13 cellular contexts compared by ENCODE assay signal in the genomic region with DNA sequence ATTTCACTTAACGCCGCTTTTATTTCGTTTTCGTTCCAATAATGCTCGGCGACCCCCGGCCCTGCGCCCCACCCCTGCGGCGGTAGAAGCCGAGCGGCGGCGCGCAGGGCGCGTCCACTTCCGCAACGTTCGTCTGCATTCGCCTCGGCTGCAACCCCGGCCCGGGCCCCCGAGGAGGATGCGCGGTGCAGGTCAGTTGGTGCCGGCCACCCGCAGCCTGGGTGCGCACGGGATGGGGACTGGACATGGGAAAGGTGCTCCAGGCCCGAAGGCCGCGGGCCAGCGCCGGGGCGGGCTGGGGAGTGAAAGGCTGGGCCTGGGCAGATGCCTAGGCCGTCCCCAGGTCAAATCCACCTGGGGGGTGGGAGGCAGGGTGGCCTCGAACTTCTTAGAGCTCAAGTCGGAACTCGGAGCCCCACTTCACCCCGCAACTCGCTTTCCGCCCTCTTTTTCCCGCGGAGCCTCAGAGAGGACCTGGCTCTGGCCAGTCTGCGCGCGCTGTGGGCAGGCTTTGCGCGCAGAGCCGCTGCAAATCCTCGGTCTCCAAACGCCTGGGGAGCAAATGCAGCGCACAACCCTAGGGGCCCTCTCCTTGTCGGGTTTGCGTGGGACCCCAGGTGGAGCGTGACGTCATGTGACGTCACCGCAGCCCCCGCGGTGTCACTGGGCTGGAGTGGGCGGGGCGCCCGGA. TPM values are rescaled to one million over a fixed set of nuclear protein-coding genes. Genes with fewer than 3 reads are reported as not detected.
DNase-seq lines count a peak whose midpoint lies in the region; ATAC-seq and TF ChIP-seq lines count a peak whose summit lies in the region.
"Had no signal": no experiment of that assay in that cellular context is flagged by ENCODE, and none has a peak within 500 bp of the region (broad histone marks: within the 10 kb centered on the region; RNA-seq: fewer than 3 reads in every experiment).

No MANE protein-coding gene starts in this region.

- H3K4me1 ChIP-seq in NT2/D1 (ENCODE audit: insufficient read depth, insufficient read length) (peaks cover 15% of the 10 kb centered on the region), iPS DF 6.9 (ENCODE audit: control insufficient read depth, insufficient read depth, low read length) (peaks cover 10% of the 10 kb centered on the region), gastrocnemius medialis (peaks cover 44 to 45% of the 10 kb centered on the region in 2 donors)

- H3K4me1 Mint-ChIP-seq in activated T-helper 1 cell treated with anti-CD3 and anti-CD28 coated beads, Interleukin-12 subunit alpha, Interleukin-12 subunit beta, Interleukin-2, Interleukin-4 antibody, amounts not matched to agents 30 ng/mL and 10 ng/mL and 1 ng/mL, durations not matched to agents 14 hours and 24 hours and 36 hours (ENCODE audit: low read depth) = peaks cover 12% of the 10 kb centered on the region

- TF ChIP-seq POLR2A in gastrocnemius medialis (IDR thresholded peaks at IDR 0.05) = no peak

- WGBS in iPS DF 6.9 (ENCODE audit: insufficient coverage, insufficient read length) = no CpG with 5 or more reads among the region's 66 CpGs

- no peaks in the 10 kb centered on the region for H3K9me3 Mint-ChIP-seq in activated T-helper 1 cell treated with anti-CD3 and anti-CD28 coated beads, Interleukin-12 subunit alpha, Interleukin-12 subunit beta, Interleukin-2, Interleukin-4 antibody, amounts not matched to agents 30 ng/mL and 10 ng/mL and 1 ng/mL, durations not matched to agents 14 hours and 24 hours and 36 hours

- peaks cover 56% of the 10 kb centered on the region for H3K27me3 Mint-ChIP-seq in activated T-helper 1 cell treated with anti-CD3 and anti-CD28 coated beads, Interleukin-12 subunit alpha, Interleukin-12 subunit beta, Interleukin-2, Interleukin-4 antibody, amounts not matched to agents 30 ng/mL and 10 ng/mL and 1 ng/mL, durations not matched to agents 14 hours and 24 hours and 36 hours (ENCODE audit: insufficient read depth)

- H3K4me3 ChIP-seq in NT2/D1 (ENCODE audit: insufficient read length, low read depth) (peak overlapping the region; percentile 8), iPS DF 6.9 (ENCODE audit: low read length) (peak overlapping the region; percentile 10; the same call in 1 of the 2 replicates), gastrocnemius medialis (peak overlapping the region; percentile 25 to 53 (median 32))

- in situ Hi-C loops in gastrocnemius medialis (cut with MboI; ENCODE audit: low sequenced_read_pairs in 4 of 4) = no loop called here

- H3K27ac ChIP-seq in iPS DF 6.9 (ENCODE audit: low read length) (no peak overlapping the region), gastrocnemius medialis (no peak overlapping the region)
- H3K27ac ChIP-seq: tibial nerve had no signal

- DNase-seq in NCI-H345 (lab: John Stamatoyannopoulos, UW) (peak; percentile 14), NCI-H345 treated with DMSO at 0.1 percent for 48 hours (lab: John Stamatoyannopoulos, UW; ENCODE audit: unreplicated experiment) (no peak), NT2/D1 (ENCODE audit: low read depth, low spot score) (no peak), iPS DF 6.9 (ENCODE audit: low read depth, low spot score) (no peak), gastrocnemius medialis (no peak), activated gamma-delta T cell (lab: John Stamatoyannopoulos, UW) (no peak)
- no peak for DNase-seq in activated T-helper 1 cell treated with anti-CD3 and anti-CD28 coated beads, Interleukin-12 subunit alpha, Interleukin-12 subunit beta, Interleukin-2, Interleukin-4 antibody, amounts not matched to agents 30 ng/mL and 10 ng/mL and 1 ng/mL, durations not matched to agents 14 hours and 24 hours and 36 hours (ENCODE audit: low spot score)
- DNase-seq in stimulated activated CD4-positive, alpha-beta T cell treated with anti-CD3 and anti-CD28 coated beads, Interleukin-2, amount 100 ng/mL, for 48 hours = no peak
- DNase-seq: NCI-H1048; SIG-M5; stimulated activated CD4-positive, alpha-beta T cell treated with anti-CD3 and anti-CD28 coated beads, Interleukin-15, amount 100 ng/mL, for 24 hours had no signal

- H3K27me3 ChIP-seq in NT2/D1 (ENCODE audit: insufficient read depth, insufficient read length) = peaks cover 100% of the 10 kb centered on the region
- peaks cover 95% of the 10 kb centered on the region for H3K27me3 ChIP-seq in iPS DF 6.9 (ENCODE audit: control insufficient read depth, insufficient read depth, low read length)
- peaks cover 98 to 99% (median 98%) of the 10 kb centered on the region in 3 donors for H3K27me3 ChIP-seq in gastrocnemius medialis

- intact Hi-C loops in gastrocnemius medialis (cut with DNase I; ENCODE audit: low total_unique reads) = no loop called here
- intact Hi-C loops in activated T-helper 1 cell treated with anti-CD3 and anti-CD28 coated beads, Interleukin-12 subunit alpha, Interleukin-12 subunit beta, Interleukin-2, Interleukin-4 antibody, amounts not matched to agents 30 ng/mL and 10 ng/mL and 1 ng/mL, durations not matched to agents 14 hours and 24 hours and 36 hours (cut with micrococcal nuclease) = no loop called here

- H3K9ac ChIP-seq in NT2/D1 (ENCODE audit: insufficient read length, low read depth) = no peak overlapping the region

- peaks cover 5% of the 10 kb centered on the region for H3K36me3 Mint-ChIP-seq in activated T-helper 1 cell treated with anti-CD3 and anti-CD28 coated beads, Interleukin-12 subunit alpha, Interleukin-12 subunit beta, Interleukin-2, Interleukin-4 antibody, amounts not matched to agents 30 ng/mL and 10 ng/mL and 1 ng/mL, durations not matched to agents 14 hours and 24 hours and 36 hours (ENCODE audit: low read depth)

- H3K4me3 Mint-ChIP-seq in activated T-helper 1 cell treated with anti-CD3 and anti-CD28 coated beads, Interleukin-12 subunit alpha, Interleukin-12 subunit beta, Interleukin-2, Interleukin-4 antibody, amounts not matched to agents 30 ng/mL and 10 ng/mL and 1 ng/mL, durations not matched to agents 14 hours and 24 hours and 36 hours = no peak overlapping the region

- H3K9me3 ChIP-seq in NT2/D1 (ENCODE audit: insufficient read depth, low read length) = no peaks in the 10 kb centered on the region
- no peaks in the 10 kb centered on the region for H3K9me3 ChIP-seq in iPS DF 6.9 (ENCODE audit: control insufficient read depth, insufficient read depth, low read length)
- no peaks in the 10 kb centered on the region for H3K9me3 ChIP-seq in gastrocnemius medialis
- H3K9me3 ChIP-seq: tibial nerve had no signal

- no peak for ATAC-seq in gastrocnemius medialis

- no peak overlapping the region for H3K27ac Mint-ChIP-seq in activated T-helper 1 cell treated with anti-CD3 and anti-CD28 coated beads, Interleukin-12 subunit alpha, Interleukin-12 subunit beta, Interleukin-2, Interleukin-4 antibody, amounts not matched to agents 30 ng/mL and 10 ng/mL and 1 ng/mL, durations not matched to agents 14 hours and 24 hours and 36 hours

- no peak for TF ChIP-seq CTCF in gastrocnemius medialis (IDR thresholded peaks at IDR 0.05 in 4 of 5, conservative IDR thresholded peaks at IDR 0.05 in 1 of 5)

- H3K36me3 ChIP-seq in NT2/D1 (ENCODE audit: insufficient read depth, insufficient read length, low read length) (no peaks in the 10 kb centered on the region), iPS DF 6.9 (ENCODE audit: control insufficient read depth, insufficient read depth, low read length) (no peaks in the 10 kb centered on the region), gastrocnemius medialis (no peaks in the 10 kb centered on the region)
- H3K36me3 ChIP-seq: tibial nerve had no signal

RNA-seq across cellular contexts. Expression of a gene that starts 3.2 kb away (rescaled TPM):
- not detected for total RNA-seq in gastrocnemius medialis
- not detected in 2 replicates for total RNA-seq in activated T-helper 1 cell treated with anti-CD3 and anti-CD28 coated beads, Interleukin-12 subunit alpha, Interleukin-12 subunit beta, Interleukin-2, Interleukin-4 antibody, amounts not matched to agents 30 ng/mL and 10 ng/mL and 1 ng/mL, durations not matched to agents 14 hours and 24 hours and 36 hours
- total RNA-seq: lower leg skin, tibial nerve had no signal
